Comparison of ENCODE assay signal across 1 cellular context in the genomic region with DNA sequence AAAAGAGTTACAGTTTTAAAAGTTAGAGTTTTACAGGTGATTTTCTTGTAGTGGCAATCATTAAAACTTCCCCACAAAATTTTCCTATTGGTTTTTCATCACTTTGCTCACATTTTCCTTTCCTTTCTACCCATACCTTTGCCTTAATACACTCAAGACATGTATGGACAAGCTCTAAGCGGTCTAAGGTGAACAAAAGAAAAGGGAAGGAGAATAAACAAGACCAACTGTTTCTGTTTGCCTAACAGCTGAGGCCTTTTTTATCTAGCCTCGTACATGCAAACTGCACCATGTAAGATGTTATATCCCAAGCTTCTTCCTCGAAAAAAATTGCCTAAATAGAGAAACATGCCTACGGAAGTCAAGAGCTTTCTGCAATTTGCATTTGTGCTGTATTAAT.
TF ChIP-seq lines count a peak whose summit lies in the region.

No MANE protein-coding gene starts in this region.

TF ChIP-seq in GM23338, 12 proteins besides CTCF, POLR2A, EP300 and RAD21 (continued from another document):
- TF ChIP-seq, protein P1, sequence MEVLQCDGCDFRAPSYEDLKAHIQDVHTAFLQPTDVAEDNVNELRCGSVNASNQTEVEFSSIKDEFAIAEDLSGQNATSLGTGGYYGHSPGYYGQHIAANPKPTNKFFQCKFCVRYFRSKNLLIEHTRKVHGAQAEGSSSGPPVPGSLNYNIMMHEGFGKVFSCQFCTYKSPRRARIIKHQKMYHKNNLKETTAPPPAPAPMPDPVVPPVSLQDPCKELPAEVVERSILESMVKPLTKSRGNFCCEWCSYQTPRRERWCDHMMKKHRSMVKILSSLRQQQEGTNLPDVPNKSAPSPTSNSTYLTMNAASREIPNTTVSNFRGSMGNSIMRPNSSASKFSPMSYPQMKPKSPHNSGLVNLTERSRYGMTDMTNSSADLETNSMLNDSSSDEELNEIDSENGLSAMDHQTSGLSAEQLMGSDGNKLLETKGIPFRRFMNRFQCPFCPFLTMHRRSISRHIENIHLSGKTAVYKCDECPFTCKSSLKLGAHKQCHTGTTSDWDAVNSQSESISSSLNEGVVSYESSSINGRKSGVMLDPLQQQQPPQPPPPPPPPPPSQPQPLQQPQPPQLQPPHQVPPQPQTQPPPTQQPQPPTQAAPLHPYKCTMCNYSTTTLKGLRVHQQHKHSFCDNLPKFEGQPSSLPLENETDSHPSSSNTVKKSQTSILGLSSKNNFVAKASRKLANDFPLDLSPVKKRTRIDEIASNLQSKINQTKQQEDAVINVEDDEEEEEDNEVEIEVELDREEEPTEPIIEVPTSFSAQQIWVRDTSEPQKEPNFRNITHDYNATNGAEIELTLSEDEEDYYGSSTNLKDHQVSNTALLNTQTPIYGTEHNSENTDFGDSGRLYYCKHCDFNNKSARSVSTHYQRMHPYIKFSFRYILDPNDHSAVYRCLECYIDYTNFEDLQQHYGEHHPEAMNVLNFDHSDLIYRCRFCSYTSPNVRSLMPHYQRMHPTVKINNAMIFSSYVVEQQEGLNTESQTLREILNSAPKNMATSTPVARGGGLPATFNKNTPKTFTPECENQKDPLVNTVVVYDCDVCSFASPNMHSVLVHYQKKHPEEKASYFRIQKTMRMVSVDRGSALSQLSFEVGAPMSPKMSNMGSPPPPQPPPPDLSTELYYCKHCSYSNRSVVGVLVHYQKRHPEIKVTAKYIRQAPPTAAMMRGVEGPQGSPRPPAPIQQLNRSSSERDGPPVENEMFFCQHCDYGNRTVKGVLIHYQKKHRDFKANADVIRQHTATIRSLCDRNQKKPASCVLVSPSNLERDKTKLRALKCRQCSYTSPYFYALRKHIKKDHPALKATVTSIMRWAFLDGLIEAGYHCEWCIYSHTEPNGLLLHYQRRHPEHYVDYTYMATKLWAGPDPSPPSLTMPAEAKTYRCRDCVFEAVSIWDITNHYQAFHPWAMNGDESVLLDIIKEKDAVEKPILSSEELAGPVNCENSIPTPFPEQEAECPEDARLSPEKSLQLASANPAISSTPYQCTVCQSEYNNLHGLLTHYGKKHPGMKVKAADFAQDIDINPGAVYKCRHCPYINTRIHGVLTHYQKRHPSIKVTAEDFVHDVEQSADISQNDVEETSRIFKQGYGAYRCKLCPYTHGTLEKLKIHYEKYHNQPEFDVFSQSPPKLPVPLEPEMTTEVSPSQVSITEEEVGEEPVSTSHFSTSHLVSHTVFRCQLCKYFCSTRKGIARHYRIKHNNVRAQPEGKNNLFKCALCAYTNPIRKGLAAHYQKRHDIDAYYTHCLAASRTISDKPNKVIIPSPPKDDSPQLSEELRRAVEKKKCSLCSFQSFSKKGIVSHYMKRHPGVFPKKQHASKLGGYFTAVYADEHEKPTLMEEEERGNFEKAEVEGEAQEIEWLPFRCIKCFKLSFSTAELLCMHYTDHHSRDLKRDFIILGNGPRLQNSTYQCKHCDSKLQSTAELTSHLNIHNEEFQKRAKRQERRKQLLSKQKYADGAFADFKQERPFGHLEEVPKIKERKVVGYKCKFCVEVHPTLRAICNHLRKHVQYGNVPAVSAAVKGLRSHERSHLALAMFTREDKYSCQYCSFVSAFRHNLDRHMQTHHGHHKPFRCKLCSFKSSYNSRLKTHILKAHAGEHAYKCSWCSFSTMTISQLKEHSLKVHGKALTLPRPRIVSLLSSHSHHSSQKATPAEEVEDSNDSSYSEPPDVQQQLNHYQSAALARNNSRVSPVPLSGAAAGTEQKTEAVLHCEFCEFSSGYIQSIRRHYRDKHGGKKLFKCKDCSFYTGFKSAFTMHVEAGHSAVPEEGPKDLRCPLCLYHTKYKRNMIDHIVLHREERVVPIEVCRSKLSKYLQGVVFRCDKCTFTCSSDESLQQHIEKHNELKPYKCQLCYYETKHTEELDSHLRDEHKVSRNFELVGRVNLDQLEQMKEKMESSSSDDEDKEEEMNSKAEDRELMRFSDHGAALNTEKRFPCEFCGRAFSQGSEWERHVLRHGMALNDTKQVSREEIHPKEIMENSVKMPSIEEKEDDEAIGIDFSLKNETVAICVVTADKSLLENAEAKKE (CRISPR knock-in tag; IDR thresholded peaks at IDR 0.05), result no peak
- TF ChIP-seq NANOG (IDR thresholded peaks at IDR 0.05; ENCODE audit: borderline replicate concordance) (no peak), EZH2phosphoT487 (IDR thresholded peaks at IDR 0.05; ENCODE audit: unreplicated experiment) (no peak), POLR2AphosphoS5 (IDR thresholded peaks at IDR 0.05; ENCODE audit: low read depth) (no peak), ETS1 (IDR thresholded peaks at IDR 0.05) (no peak), REST (IDR thresholded peaks at IDR 0.05; ENCODE audit: unreplicated experiment) (no peak), STAT1 (IDR thresholded peaks at IDR 0.05; ENCODE audit: unreplicated experiment) (no peak), ZNF331 (CRISPR knock-in tag; IDR thresholded peaks at IDR 0.05; ENCODE audit: low read depth) (no peak)
